ENCODE assay signal across 1 cellular context in genomic region chr1:69540052-69540451, GRCh38.
TF ChIP-seq lines count a peak whose summit lies in the region.

No MANE protein-coding gene starts in this region.

TF ChIP-seq in K562, 482 proteins besides CTCF, POLR2A, EP300 and RAD21 (continued from another document and continues in another):
- TF ChIP-seq, protein P1, sequence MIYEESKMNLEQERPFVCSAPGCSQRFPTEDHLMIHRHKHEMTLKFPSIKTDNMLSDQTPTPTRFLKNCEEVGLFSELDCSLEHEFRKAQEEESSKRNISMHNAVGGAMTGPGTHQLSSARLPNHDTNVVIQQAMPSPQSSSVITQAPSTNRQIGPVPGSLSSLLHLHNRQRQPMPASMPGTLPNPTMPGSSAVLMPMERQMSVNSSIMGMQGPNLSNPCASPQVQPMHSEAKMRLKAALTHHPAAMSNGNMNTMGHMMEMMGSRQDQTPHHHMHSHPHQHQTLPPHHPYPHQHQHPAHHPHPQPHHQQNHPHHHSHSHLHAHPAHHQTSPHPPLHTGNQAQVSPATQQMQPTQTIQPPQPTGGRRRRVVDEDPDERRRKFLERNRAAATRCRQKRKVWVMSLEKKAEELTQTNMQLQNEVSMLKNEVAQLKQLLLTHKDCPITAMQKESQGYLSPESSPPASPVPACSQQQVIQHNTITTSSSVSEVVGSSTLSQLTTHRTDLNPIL (CRISPR knock-in tag; IDR thresholded peaks at IDR 0.05) = no peak
- TF ChIP-seq CREM (IDR thresholded peaks at IDR 0.05; ENCODE audit: low read depth) (peak; percentile 55), FOXJ2 (tag; IDR thresholded peaks at IDR 0.05) (no peak), MTA2 (IDR thresholded peaks at IDR 0.05; ENCODE audit: low read depth) (peak; percentile 89), ZFPM2 (CRISPR knock-in tag; IDR thresholded peaks at IDR 0.05) (no peak), ETV5 (CRISPR knock-in tag; IDR thresholded peaks at IDR 0.05; ENCODE audit: low read depth) (no peak), ZBTB9 (CRISPR knock-in tag; IDR thresholded peaks at IDR 0.05) (no peak), HDAC1 (IDR thresholded peaks at IDR 0.05) (no peak), PHTF2 (CRISPR knock-in tag; IDR thresholded peaks at IDR 0.05) (no peak), TEAD1 (CRISPR knock-in tag; IDR thresholded peaks at IDR 0.05) (0 out of 4 replicates have a peak, but pooled peaks of 1 of the 2 experiments have one; percentile 41), ZNF23 (CRISPR knock-in tag; IDR thresholded peaks at IDR 0.05) (peak; percentile 11; the same call in 1 of the 2 replicates), KLF10 (CRISPR knock-in tag; IDR thresholded peaks at IDR 0.05) (no peak), ESRRB (CRISPR knock-in tag; IDR thresholded peaks at IDR 0.05; ENCODE audit: borderline replicate concordance) (no peak), PURB (CRISPR knock-in tag; IDR thresholded peaks at IDR 0.05; ENCODE audit: low read depth) (no peak), HES1 (IDR thresholded peaks at IDR 0.05; ENCODE audit: low read depth) (peak; percentile 51; the same call in 1 of the 2 replicates), DIDO1 (tag; IDR thresholded peaks at IDR 0.05; ENCODE audit: low read depth) (no peak), ZNF253 (CRISPR knock-in tag; conservative IDR thresholded peaks at IDR 0.05) (no peak), SRSF7 (optimal IDR thresholded peaks at IDR 0.05; ENCODE audit: low read depth, low read length) (no peak), BDP1 (IDR thresholded peaks at IDR 0.05; ENCODE audit: insufficient read depth, insufficient read length) (no peak), ZNF699 (CRISPR knock-in tag; IDR thresholded peaks at IDR 0.05; ENCODE audit: insufficient replicate concordance) (no peak), ZNF324 (CRISPR knock-in tag; IDR thresholded peaks at IDR 0.05) (no peak), HDAC2 (IDR thresholded peaks at IDR 0.05) (no peak), SMAD3 (CRISPR knock-in tag; conservative IDR thresholded peaks at IDR 0.05) (no peak), MBD1 (CRISPR knock-in tag; IDR thresholded peaks at IDR 0.05) (no peak), HOXB6 (CRISPR knock-in tag; IDR thresholded peaks at IDR 0.05; ENCODE audit: borderline replicate concordance) (no peak), TFE3 (CRISPR knock-in tag; IDR thresholded peaks at IDR 0.05) (no peak), SMAD1 (IDR thresholded peaks at IDR 0.05; ENCODE audit: low read depth, low read length, partially characterized antibody) (no peak), CSDE1 (IDR thresholded peaks at IDR 0.05) (no peak), TAF9B (IDR thresholded peaks at IDR 0.05; ENCODE audit: partially characterized antibody) (peak; percentile 14), ELF2 (CRISPR knock-in tag; IDR thresholded peaks at IDR 0.05) (no peak), ZNF445 (CRISPR knock-in tag; IDR thresholded peaks at IDR 0.05; ENCODE audit: low read depth) (no peak), NR1H2 (CRISPR knock-in tag; IDR thresholded peaks at IDR 0.05) (no peak), HDGF (IDR thresholded peaks at IDR 0.05) (no peak), IRF9 (tag; IDR thresholded peaks at IDR 0.05) (no peak), RBM15 (IDR thresholded peaks at IDR 0.05; ENCODE audit: insufficient read depth, low read length) (no peak), ZNF197 (CRISPR knock-in tag; IDR thresholded peaks at IDR 0.05; ENCODE audit: low read depth) (0 out of 2 replicates have a peak, but pooled peaks have one; percentile 68), THRB (CRISPR knock-in tag; conservative IDR thresholded peaks at IDR 0.05) (no peak), ESRRA (IDR thresholded peaks at IDR 0.05; ENCODE audit: borderline replicate concordance, low read depth) (no peak), U2AF1 (optimal IDR thresholded peaks at IDR 0.05; ENCODE audit: low read depth, low read length) (no peak), RBM14 (IDR thresholded peaks at IDR 0.05; ENCODE audit: borderline replicate concordance, insufficient read depth, low read depth, low read length) (no peak), POLR3A (IDR thresholded peaks at IDR 0.05; ENCODE audit: borderline replicate concordance, extremely low read depth, insufficient read depth, insufficient read length) (no peak), ELK1 (CRISPR knock-in tag; IDR thresholded peaks at IDR 0.05) (no peak), PHF21A (IDR thresholded peaks at IDR 0.05; ENCODE audit: borderline replicate concordance, low read depth) (no peak), FUS (optimal IDR thresholded peaks at IDR 0.05; ENCODE audit: low read depth, low read length) (no peak), C11orf30 (IDR thresholded peaks at IDR 0.05; ENCODE audit: low read depth) (no peak), ZNF263 (CRISPR knock-in tag; IDR thresholded peaks at IDR 0.05; ENCODE audit: borderline replicate concordance) (no peak), ZNF316 (IDR thresholded peaks at IDR 0.05) (no peak), SMAD4 (CRISPR knock-in tag; conservative IDR thresholded peaks at IDR 0.05) (peak; percentile 85), RHOXF2B (CRISPR knock-in tag; conservative IDR thresholded peaks at IDR 0.05) (no peak), ASH1L (IDR thresholded peaks at IDR 0.05; ENCODE audit: borderline replicate concordance, low read depth, partially characterized antibody) (no peak), PTRF (tag; IDR thresholded peaks at IDR 0.05) (no peak), ZNF444 (CRISPR knock-in tag; IDR thresholded peaks at IDR 0.05) (no peak), HNRNPK (IDR thresholded peaks at IDR 0.05; ENCODE audit: low read depth, low read length, poor library complexity, severe bottlenecking) (no peak), GTF2E2 (tag; IDR thresholded peaks at IDR 0.05) (no peak)
- TF ChIP-seq, protein P2, sequence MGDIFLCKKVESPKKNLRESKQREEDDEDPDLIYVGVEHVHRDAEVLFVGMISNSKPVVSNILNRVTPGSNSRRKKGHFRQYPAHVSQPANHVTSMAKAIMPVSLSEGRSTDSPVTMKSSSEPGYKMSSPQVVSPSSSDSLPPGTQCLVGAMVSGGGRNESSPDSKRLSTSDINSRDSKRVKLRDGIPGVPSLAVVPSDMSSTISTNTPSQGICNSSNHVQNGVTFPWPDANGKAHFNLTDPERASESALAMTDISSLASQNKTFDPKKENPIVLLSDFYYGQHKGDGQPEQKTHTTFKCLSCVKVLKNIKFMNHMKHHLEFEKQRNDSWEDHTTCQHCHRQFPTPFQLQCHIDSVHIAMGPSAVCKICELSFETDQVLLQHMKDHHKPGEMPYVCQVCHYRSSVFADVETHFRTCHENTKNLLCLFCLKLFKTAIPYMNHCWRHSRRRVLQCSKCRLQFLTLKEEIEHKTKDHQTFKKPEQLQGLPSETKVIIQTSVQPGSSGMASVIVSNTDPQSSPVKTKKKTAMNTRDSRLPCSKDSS (IDR thresholded peaks at IDR 0.05; ENCODE audit: low read depth, partially characterized antibody) = no peak
- TF ChIP-seq, protein P3, sequence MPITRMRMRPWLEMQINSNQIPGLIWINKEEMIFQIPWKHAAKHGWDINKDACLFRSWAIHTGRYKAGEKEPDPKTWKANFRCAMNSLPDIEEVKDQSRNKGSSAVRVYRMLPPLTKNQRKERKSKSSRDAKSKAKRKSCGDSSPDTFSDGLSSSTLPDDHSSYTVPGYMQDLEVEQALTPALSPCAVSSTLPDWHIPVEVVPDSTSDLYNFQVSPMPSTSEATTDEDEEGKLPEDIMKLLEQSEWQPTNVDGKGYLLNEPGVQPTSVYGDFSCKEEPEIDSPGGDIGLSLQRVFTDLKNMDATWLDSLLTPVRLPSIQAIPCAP (CRISPR knock-in tag; IDR thresholded peaks at IDR 0.05; ENCODE audit: borderline replicate concordance) = no peak
- TF ChIP-seq, protein P4, sequence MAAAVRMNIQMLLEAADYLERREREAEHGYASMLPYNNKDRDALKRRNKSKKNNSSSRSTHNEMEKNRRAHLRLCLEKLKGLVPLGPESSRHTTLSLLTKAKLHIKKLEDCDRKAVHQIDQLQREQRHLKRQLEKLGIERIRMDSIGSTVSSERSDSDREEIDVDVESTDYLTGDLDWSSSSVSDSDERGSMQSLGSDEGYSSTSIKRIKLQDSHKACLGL (CRISPR knock-in tag; IDR thresholded peaks at IDR 0.05; ENCODE audit: borderline replicate concordance, poor library complexity, severe bottlenecking) = no peak
- TF ChIP-seq, protein P5, sequence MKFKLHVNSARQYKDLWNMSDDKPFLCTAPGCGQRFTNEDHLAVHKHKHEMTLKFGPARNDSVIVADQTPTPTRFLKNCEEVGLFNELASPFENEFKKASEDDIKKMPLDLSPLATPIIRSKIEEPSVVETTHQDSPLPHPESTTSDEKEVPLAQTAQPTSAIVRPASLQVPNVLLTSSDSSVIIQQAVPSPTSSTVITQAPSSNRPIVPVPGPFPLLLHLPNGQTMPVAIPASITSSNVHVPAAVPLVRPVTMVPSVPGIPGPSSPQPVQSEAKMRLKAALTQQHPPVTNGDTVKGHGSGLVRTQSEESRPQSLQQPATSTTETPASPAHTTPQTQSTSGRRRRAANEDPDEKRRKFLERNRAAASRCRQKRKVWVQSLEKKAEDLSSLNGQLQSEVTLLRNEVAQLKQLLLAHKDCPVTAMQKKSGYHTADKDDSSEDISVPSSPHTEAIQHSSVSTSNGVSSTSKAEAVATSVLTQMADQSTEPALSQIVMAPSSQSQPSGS (CRISPR knock-in tag; IDR thresholded peaks at IDR 0.05) = no peak
